1 cellular context compared by ENCODE assay signal in the genomic region with DNA sequence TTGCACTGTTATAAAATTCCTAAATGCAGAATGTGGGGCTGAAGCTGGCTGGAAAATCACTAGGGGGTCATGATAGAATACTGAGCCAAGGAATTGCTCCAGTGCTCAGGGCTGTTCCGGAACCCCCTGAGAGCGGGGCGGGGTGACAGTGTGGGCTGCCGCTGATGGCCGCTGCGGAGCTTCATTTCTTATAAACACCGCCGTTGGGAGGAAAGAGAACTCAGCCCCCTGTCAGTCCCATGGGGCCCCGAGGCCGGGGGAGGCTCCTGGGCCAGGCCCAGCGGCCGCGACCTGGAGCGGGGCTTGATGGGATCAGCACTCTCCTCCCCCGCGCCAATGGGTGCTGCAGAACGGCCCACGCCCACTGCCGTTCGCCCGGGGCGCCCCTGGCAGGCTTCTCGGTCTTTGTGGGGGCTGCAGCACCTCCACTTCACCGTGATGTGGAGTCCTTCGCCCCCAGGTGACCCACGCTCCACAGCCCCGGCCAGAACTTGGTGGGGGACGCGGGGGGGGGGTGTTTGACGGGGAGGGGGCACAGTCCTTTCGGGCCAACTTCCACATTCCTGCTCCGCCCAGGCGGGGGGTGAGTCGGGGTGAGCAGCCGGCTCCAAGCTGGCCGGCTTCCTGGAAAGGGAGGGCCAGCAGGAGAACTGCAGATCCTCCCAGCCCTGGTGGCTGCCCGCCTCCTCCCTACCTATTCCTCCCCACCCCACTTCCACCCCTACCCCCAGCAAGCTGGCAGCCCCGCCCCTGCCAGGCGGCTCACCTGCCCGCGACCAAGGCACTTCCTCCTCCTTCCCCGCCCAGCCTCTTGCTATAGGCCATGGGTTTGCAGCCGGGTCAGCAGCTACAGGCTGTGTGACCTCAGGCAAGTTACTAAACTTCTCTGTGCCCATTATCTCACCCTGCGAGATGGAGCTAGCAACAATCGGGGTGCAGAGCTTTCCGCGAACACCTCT.
TF ChIP-seq lines count a peak whose summit lies in the region.

No MANE protein-coding gene starts in this region.

TF ChIP-seq in K562, 482 proteins besides CTCF, POLR2A, EP300 and RAD21 (continued from another document and continues in another):
- TF ChIP-seq, protein P1, sequence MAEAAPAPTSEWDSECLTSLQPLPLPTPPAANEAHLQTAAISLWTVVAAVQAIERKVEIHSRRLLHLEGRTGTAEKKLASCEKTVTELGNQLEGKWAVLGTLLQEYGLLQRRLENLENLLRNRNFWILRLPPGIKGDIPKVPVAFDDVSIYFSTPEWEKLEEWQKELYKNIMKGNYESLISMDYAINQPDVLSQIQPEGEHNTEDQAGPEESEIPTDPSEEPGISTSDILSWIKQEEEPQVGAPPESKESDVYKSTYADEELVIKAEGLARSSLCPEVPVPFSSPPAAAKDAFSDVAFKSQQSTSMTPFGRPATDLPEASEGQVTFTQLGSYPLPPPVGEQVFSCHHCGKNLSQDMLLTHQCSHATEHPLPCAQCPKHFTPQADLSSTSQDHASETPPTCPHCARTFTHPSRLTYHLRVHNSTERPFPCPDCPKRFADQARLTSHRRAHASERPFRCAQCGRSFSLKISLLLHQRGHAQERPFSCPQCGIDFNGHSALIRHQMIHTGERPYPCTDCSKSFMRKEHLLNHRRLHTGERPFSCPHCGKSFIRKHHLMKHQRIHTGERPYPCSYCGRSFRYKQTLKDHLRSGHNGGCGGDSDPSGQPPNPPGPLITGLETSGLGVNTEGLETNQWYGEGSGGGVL (CRISPR knock-in tag; IDR thresholded peaks at IDR 0.05), result no peak
- TF ChIP-seq NFRKB (IDR thresholded peaks at IDR 0.05; ENCODE audit: low read depth) (peak; percentile 84), CBX5 (IDR thresholded peaks at IDR 0.05; ENCODE audit: borderline replicate concordance, low read depth) (peak; percentile 16; the same call in 1 of the 2 replicates), ETV1 (tag; conservative IDR thresholded peaks at IDR 0.05; ENCODE audit: low read depth) (peak; percentile 80), ZNF316 (IDR thresholded peaks at IDR 0.05) (no peak), CBX3 (IDR thresholded peaks at IDR 0.05; ENCODE audit: borderline replicate concordance in 1 of 2, low read length in 2 of 2) (no peak; a peak in 2 of 3 replicates), ETV6 (IDR thresholded peaks at IDR 0.05; ENCODE audit: borderline replicate concordance in 1 of 2, low read depth in 2 of 2, low read length in 1 of 2) (peak in 1 of 2 experiments; percentile 42; a peak in 1 of 4 replicates), ETV6 (CRISPR knock-in tag; IDR thresholded peaks at IDR 0.05; ENCODE audit: borderline replicate concordance) (no peak), KDM5B (IDR thresholded peaks at IDR 0.05; ENCODE audit: insufficient replicate concordance, low read depth, low read length) (peak; percentile 41), SAFB (IDR thresholded peaks at IDR 0.05; ENCODE audit: borderline replicate concordance, low read depth, low read length) (peak; percentile 29; the same call in 1 of the 2 replicates), CHD1 (IDR thresholded peaks at IDR 0.05; ENCODE audit: low read length) (no peak), ZNF699 (CRISPR knock-in tag; IDR thresholded peaks at IDR 0.05; ENCODE audit: insufficient replicate concordance) (no peak), ZNF57 (CRISPR knock-in tag; IDR thresholded peaks at IDR 0.05) (no peak), NCOA1 (IDR thresholded peaks at IDR 0.05; ENCODE audit: low read depth) (no peak; the same call in 1 of the 2 replicates), CSDE1 (IDR thresholded peaks at IDR 0.05) (no peak), ZNF445 (CRISPR knock-in tag; IDR thresholded peaks at IDR 0.05; ENCODE audit: low read depth) (no peak), SIN3A (IDR thresholded peaks at IDR 0.05; ENCODE audit: borderline replicate concordance in 2 of 2, control insufficient read depth in 1 of 2, low read depth in 2 of 2, low read length in 2 of 2) (0 out of 4 replicates have a peak, but pooled peaks of 1 of the 2 experiments have one; percentile 49), NR2F6 (CRISPR knock-in tag; IDR thresholded peaks at IDR 0.05) (no peak), FOS (IDR thresholded peaks at IDR 0.05; ENCODE audit: extremely low read depth, insufficient read length) (no peak), ZEB2 (IDR thresholded peaks at IDR 0.05) (peak; percentile 21), NUFIP1 (IDR thresholded peaks at IDR 0.05; ENCODE audit: partially characterized antibody) (no peak), SMARCA4 (IDR thresholded peaks at IDR 0.05) (peak; percentile 63; the same call in 1 of the 2 replicates), RUNX1 (IDR thresholded peaks at IDR 0.05; ENCODE audit: low read depth) (peak; percentile 60; the same call in 1 of the 2 replicates), BDP1 (IDR thresholded peaks at IDR 0.05; ENCODE audit: insufficient read depth, insufficient read length) (no peak), THRAP3 (IDR thresholded peaks at IDR 0.05; ENCODE audit: borderline replicate concordance) (no peak), ZSCAN29 (IDR thresholded peaks at IDR 0.05) (no peak), FOXA1 (IDR thresholded peaks at IDR 0.05; ENCODE audit: borderline replicate concordance) (no peak), ZNF347 (CRISPR knock-in tag; IDR thresholded peaks at IDR 0.05; ENCODE audit: low read depth) (no peak), FOXK1 (CRISPR knock-in tag; IDR thresholded peaks at IDR 0.05; ENCODE audit: borderline replicate concordance) (no peak), EWSR1 (IDR thresholded peaks at IDR 0.05; ENCODE audit: borderline replicate concordance, low read depth, partially characterized antibody) (no peak), EP400 (IDR thresholded peaks at IDR 0.05) (peak; percentile 76), TAF1 (IDR thresholded peaks at IDR 0.05; ENCODE audit: control insufficient read depth, extremely low read depth, insufficient read depth, low read length, severe bottlenecking) (peak; percentile 74)
- TF ChIP-seq, protein P2, sequence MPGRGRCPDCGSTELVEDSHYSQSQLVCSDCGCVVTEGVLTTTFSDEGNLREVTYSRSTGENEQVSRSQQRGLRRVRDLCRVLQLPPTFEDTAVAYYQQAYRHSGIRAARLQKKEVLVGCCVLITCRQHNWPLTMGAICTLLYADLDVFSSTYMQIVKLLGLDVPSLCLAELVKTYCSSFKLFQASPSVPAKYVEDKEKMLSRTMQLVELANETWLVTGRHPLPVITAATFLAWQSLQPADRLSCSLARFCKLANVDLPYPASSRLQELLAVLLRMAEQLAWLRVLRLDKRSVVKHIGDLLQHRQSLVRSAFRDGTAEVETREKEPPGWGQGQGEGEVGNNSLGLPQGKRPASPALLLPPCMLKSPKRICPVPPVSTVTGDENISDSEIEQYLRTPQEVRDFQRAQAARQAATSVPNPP (IDR thresholded peaks at IDR 0.05; ENCODE audit: borderline replicate concordance, insufficient read depth, insufficient read length), result no peak
- TF ChIP-seq, protein P3, sequence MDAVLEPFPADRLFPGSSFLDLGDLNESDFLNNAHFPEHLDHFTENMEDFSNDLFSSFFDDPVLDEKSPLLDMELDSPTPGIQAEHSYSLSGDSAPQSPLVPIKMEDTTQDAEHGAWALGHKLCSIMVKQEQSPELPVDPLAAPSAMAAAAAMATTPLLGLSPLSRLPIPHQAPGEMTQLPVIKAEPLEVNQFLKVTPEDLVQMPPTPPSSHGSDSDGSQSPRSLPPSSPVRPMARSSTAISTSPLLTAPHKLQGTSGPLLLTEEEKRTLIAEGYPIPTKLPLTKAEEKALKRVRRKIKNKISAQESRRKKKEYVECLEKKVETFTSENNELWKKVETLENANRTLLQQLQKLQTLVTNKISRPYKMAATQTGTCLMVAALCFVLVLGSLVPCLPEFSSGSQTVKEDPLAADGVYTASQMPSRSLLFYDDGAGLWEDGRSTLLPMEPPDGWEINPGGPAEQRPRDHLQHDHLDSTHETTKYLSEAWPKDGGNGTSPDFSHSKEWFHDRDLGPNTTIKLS (IDR thresholded peaks at IDR 0.05; ENCODE audit: borderline replicate concordance, low read depth), result no peak
- TF ChIP-seq, protein P4, sequence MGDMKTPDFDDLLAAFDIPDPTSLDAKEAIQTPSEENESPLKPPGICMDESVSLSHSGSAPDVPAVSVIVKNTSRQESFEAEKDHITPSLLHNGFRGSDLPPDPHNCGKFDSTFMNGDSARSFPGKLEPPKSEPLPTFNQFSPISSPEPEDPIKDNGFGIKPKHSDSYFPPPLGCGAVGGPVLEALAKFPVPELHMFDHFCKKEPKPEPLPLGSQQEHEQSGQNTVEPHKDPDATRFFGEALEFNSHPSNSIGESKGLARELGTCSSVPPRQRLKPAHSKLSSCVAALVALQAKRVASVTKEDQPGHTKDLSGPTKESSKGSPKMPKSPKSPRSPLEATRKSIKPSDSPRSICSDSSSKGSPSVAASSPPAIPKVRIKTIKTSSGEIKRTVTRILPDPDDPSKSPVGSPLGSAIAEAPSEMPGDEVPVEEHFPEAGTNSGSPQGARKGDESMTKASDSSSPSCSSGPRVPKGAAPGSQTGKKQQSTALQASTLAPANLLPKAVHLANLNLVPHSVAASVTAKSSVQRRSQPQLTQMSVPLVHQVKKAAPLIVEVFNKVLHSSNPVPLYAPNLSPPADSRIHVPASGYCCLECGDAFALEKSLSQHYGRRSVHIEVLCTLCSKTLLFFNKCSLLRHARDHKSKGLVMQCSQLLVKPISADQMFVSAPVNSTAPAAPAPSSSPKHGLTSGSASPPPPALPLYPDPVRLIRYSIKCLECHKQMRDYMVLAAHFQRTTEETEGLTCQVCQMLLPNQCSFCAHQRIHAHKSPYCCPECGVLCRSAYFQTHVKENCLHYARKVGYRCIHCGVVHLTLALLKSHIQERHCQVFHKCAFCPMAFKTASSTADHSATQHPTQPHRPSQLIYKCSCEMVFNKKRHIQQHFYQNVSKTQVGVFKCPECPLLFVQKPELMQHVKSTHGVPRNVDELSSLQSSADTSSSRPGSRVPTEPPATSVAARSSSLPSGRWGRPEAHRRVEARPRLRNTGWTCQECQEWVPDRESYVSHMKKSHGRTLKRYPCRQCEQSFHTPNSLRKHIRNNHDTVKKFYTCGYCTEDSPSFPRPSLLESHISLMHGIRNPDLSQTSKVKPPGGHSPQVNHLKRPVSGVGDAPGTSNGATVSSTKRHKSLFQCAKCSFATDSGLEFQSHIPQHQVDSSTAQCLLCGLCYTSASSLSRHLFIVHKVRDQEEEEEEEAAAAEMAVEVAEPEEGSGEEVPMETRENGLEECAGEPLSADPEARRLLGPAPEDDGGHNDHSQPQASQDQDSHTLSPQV (IDR thresholded peaks at IDR 0.05), result peak; percentile 89
- TF ChIP-seq, protein P5, sequence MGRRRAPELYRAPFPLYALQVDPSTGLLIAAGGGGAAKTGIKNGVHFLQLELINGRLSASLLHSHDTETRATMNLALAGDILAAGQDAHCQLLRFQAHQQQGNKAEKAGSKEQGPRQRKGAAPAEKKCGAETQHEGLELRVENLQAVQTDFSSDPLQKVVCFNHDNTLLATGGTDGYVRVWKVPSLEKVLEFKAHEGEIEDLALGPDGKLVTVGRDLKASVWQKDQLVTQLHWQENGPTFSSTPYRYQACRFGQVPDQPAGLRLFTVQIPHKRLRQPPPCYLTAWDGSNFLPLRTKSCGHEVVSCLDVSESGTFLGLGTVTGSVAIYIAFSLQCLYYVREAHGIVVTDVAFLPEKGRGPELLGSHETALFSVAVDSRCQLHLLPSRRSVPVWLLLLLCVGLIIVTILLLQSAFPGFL (CRISPR knock-in tag; IDR thresholded peaks at IDR 0.05), result no peak
- TF ChIP-seq, protein P6, sequence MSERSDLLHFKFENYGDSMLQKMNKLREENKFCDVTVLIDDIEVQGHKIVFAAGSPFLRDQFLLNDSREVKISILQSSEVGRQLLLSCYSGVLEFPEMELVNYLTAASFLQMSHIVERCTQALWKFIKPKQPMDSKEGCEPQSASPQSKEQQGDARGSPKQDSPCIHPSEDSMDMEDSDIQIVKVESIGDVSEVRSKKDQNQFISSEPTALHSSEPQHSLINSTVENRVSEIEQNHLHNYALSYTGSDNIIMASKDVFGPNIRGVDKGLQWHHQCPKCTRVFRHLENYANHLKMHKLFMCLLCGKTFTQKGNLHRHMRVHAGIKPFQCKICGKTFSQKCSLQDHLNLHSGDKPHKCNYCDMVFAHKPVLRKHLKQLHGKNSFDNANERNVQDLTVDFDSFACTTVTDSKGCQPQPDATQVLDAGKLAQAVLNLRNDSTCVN (CRISPR knock-in tag; IDR thresholded peaks at IDR 0.05), result no peak
- TF ChIP-seq, protein P7, sequence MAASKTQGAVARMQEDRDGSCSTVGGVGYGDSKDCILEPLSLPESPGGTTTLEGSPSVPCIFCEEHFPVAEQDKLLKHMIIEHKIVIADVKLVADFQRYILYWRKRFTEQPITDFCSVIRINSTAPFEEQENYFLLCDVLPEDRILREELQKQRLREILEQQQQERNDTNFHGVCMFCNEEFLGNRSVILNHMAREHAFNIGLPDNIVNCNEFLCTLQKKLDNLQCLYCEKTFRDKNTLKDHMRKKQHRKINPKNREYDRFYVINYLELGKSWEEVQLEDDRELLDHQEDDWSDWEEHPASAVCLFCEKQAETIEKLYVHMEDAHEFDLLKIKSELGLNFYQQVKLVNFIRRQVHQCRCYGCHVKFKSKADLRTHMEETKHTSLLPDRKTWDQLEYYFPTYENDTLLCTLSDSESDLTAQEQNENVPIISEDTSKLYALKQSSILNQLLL (CRISPR knock-in tag; IDR thresholded peaks at IDR 0.05; ENCODE audit: borderline replicate concordance), result no peak
- TF ChIP-seq, protein P8, sequence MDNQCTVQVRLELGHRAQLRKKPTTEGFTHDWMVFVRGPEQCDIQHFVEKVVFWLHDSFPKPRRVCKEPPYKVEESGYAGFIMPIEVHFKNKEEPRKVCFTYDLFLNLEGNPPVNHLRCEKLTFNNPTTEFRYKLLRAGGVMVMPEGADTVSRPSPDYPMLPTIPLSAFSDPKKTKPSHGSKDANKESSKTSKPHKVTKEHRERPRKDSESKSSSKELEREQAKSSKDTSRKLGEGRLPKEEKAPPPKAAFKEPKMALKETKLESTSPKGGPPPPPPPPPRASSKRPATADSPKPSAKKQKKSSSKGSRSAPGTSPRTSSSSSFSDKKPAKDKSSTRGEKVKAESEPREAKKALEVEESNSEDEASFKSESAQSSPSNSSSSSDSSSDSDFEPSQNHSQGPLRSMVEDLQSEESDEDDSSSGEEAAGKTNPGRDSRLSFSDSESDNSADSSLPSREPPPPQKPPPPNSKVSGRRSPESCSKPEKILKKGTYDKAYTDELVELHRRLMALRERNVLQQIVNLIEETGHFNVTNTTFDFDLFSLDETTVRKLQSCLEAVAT (IDR thresholded peaks at IDR 0.05), result no peak
- TF ChIP-seq, protein P9, sequence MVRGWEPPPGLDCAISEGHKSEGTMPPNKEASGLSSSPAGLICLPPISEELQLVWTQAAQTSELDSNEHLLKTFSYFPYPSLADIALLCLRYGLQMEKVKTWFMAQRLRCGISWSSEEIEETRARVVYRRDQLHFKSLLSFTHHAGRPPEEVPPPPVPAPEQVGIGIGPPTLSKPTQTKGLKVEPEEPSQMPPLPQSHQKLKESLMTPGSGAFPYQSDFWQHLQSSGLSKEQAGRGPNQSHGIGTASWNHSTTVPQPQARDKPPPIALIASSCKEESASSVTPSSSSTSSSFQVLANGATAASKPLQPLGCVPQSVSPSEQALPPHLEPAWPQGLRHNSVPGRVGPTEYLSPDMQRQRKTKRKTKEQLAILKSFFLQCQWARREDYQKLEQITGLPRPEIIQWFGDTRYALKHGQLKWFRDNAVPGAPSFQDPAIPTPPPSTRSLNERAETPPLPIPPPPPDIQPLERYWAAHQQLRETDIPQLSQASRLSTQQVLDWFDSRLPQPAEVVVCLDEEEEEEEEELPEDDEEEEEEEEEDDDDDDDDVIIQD (CRISPR knock-in tag; IDR thresholded peaks at IDR 0.05), result no peak
